8 cellular contexts compared by ENCODE assay signal in genomic region chr1:226723640-226724532, GRCh38. TPM values are rescaled to one million over a fixed set of nuclear protein-coding genes. Genes with fewer than 3 reads are reported as not detected.
A peak's percentile ranks its signal among the peaks of the same experiment; 100 is the strongest.
DNase-seq lines count a peak whose midpoint lies in the region; ATAC-seq, FAIRE-seq and TF ChIP-seq lines count a peak whose summit lies in the region.

No MANE protein-coding gene starts in this region.

- no peaks in the 10 kb centered on the region for H3K27me3 Mint-ChIP-seq in progenitor cell of endocrine pancreas

- no peaks in the 10 kb centered on the region for H3K36me3 Mint-ChIP-seq in progenitor cell of endocrine pancreas (ENCODE audit: insufficient read depth)

- H3K27ac Mint-ChIP-seq in progenitor cell of endocrine pancreas = peak overlapping the region; percentile 81

- H3K4me1 ChIP-seq in HUES6 (ENCODE audit: control insufficient read depth, insufficient read depth, low read length) (peaks cover 48% of the 10 kb centered on the region), Peyer's patch (peaks cover 0 to 37% (median 20%) of the 10 kb centered on the region in 4 donors), esophagus (ENCODE audit: control insufficient read depth in 2 of 2, insufficient read depth in 2 of 2, low read length in 1 of 2) (peaks cover 9 to 20% of the 10 kb centered on the region in 2 donors), small intestine (ENCODE audit: control insufficient read depth in 2 of 2, insufficient read depth in 1 of 2, low read depth in 1 of 2, low read length in 1 of 2) (peaks cover 0 to 9% of the 10 kb centered on the region in 2 donors)

- peak overlapping the region; percentile 35 for H3K4me3 ChIP-seq in HUES6 (ENCODE audit: low read depth, low read length)
- H3K4me3 ChIP-seq in Peyer's patch = no peak overlapping the region
- no peak overlapping the region for H3K4me3 ChIP-seq in esophagus (ENCODE audit: low read depth in 1 of 2, low read length in 2 of 2)
- H3K4me3 ChIP-seq in small intestine (ENCODE audit: low read depth in 1 of 2, low read length in 2 of 2) = no peak overlapping the region

- FAIRE-seq in small intestine (lab: Jason Lieb, UNC) = no peak

- H3K27me3 ChIP-seq in HUES6 (ENCODE audit: control insufficient read depth, insufficient read depth, low read length) = no peaks in the 10 kb centered on the region
- no peaks in the 10 kb centered on the region for H3K27me3 ChIP-seq in Peyer's patch
- no peaks in the 10 kb centered on the region for H3K27me3 ChIP-seq in esophagus (ENCODE audit: control insufficient read depth in 1 of 2, insufficient read depth in 2 of 2, low read length in 2 of 2)
- H3K27me3 ChIP-seq in small intestine (ENCODE audit: control insufficient read depth in 2 of 2, insufficient read depth in 2 of 2, low read length in 2 of 2) = no peaks in the 10 kb centered on the region

- no peaks in the 10 kb centered on the region for H3K9me3 ChIP-seq in HUES6 (ENCODE audit: control insufficient read depth, insufficient read depth, low read depth, low read length)
- no peaks in the 10 kb centered on the region for H3K9me3 ChIP-seq in Peyer's patch
- H3K9me3 ChIP-seq in esophagus (ENCODE audit: control insufficient read depth in 2 of 2, insufficient read depth in 1 of 2, low read depth in 1 of 2, low read length in 1 of 2) = no peaks in the 10 kb centered on the region
- no peaks in the 10 kb centered on the region for H3K9me3 ChIP-seq in small intestine (ENCODE audit: control insufficient read depth, low read depth)

- no peaks in the 10 kb centered on the region for H3K36me3 ChIP-seq in HUES6 (ENCODE audit: control insufficient read depth, insufficient read depth, low read length)
- no peaks in the 10 kb centered on the region for H3K36me3 ChIP-seq in Peyer's patch
- peaks cover 0 to 8% of the 10 kb centered on the region in 2 donors for H3K36me3 ChIP-seq in esophagus (ENCODE audit: control insufficient read depth in 2 of 2, insufficient read depth in 2 of 2, low read length in 1 of 2)
- peaks cover 0 to 6% of the 10 kb centered on the region in 2 donors for H3K36me3 ChIP-seq in small intestine (ENCODE audit: control insufficient read depth in 2 of 2, insufficient read depth in 2 of 2, low read length in 2 of 2)

- DNase-seq in COLO829 (ENCODE audit: low spot score) = peak; percentile 64
- DNase-seq in Peyer's patch = no peak
- no peak for DNase-seq in progenitor cell of endocrine pancreas (ENCODE audit: low spot score, unreplicated experiment)
- no peak for DNase-seq in effector CD4-positive, alpha-beta T cell
- no peak for DNase-seq in small intestine

- H3K27ac ChIP-seq in HUES6 (ENCODE audit: low read depth, low read length) = no peak overlapping the region; the same call in 1 of the 2 replicates
- peak overlapping the region in 3 of 4 donors; percentile 4 to 40 (median 12) for H3K27ac ChIP-seq in Peyer's patch
- H3K27ac ChIP-seq in esophagus (ENCODE audit: low read depth in 2 of 2, low read length in 1 of 2) = peak overlapping the region; percentile 37 to 70
- no peak overlapping the region for H3K27ac ChIP-seq in small intestine (ENCODE audit: low read depth in 1 of 2, low read length in 1 of 2)

- no peak for TF ChIP-seq POLR2A in Peyer's patch (IDR thresholded peaks at IDR 0.05)

- TF ChIP-seq CTCF in Peyer's patch (IDR thresholded peaks at IDR 0.05) = no peak
- no peak for TF ChIP-seq CTCF in progenitor cell of endocrine pancreas (IDR thresholded peaks at IDR 0.05; ENCODE audit: unreplicated experiment)

- H3K9ac ChIP-seq in HUES6 (ENCODE audit: low read length) = no peak overlapping the region

- 39 to 42% methylated on average over 13 of the region's 13 CpGs for WGBS in esophagus, 2 donors
- WGBS in small intestine, 3 donors = 59 to 72% (median 64%) methylated on average over 13 of the region's 13 CpGs

- no peak for ATAC-seq in GM19467 (IDR thresholded peaks at IDR 0.05; ENCODE audit: unreplicated experiment)

- no peaks in the 10 kb centered on the region for H3K9me3 Mint-ChIP-seq in progenitor cell of endocrine pancreas (ENCODE audit: low read depth)

- H3K4me3 Mint-ChIP-seq in progenitor cell of endocrine pancreas (ENCODE audit: low read depth) = no peak overlapping the region

- H3K4me1 Mint-ChIP-seq in progenitor cell of endocrine pancreas (ENCODE audit: low read depth) = peaks cover 34% of the 10 kb centered on the region

RNA-seq across cellular contexts. Expression of gene ITPKB, which starts 15.2 kb away (rescaled TPM):
- 10 to 100 TPM in 3 of 4 donors, 1 to 10 TPM in 1; 9.5 to 36.3 (median 23.0) TPM for total RNA-seq in Peyer's patch
- 1 to 10 TPM; 6.5 to 8.1 TPM for polyA plus RNA-seq in esophagus
- 9.3 and 9.8 TPM in 2 replicates for total RNA-seq in progenitor cell of endocrine pancreas
- 1 to 10 TPM; 1.8 to 9.6 (median 3.0) TPM for polyA plus RNA-seq in small intestine

Comparison
In these comparisons a context has a peak if more than half of its experiments do, and no peak if none do; other contexts are left out.
1. H3K27ac ChIP-seq: peak in Peyer's patch (3 of 4) and esophagus (2 of 2); none in HUES6 (single experiment) and small intestine (0 of 2).